In genomic region chr2:36567711-36568408, GRCh38 we compare ENCODE assay signal across 17 cellular contexts. TPM values are rescaled to one million over a fixed set of nuclear protein-coding genes. Genes with fewer than 3 reads are reported as not detected.
A peak's percentile ranks its signal among the peaks of the same experiment; 100 is the strongest.
DNase-seq lines count a peak whose midpoint lies in the region; ATAC-seq and TF ChIP-seq lines count a peak whose summit lies in the region.
"Had no signal": no experiment of that assay in that cellular context is flagged by ENCODE, and none has a peak within 500 bp of the region (broad histone marks: within the 10 kb centered on the region; RNA-seq: fewer than 3 reads in every experiment).

No MANE protein-coding gene starts in this region.

- H2AFZ ChIP-seq in PC-3 (ENCODE audit: low read length) = no peak overlapping the region

- CTCF ChIA-PET in Calu3 (lab: Charles Lee) = interaction anchor here (0.7 kb wide), 1 partner anchor 254 kb away, joined by 3 read pairs; no protein-coding TSS in a partner anchor
- CTCF ChIA-PET in PC-3 (lab: Charles Lee) = no interaction called here

- peak overlapping the region; percentile 86 for H3K9ac ChIP-seq in PC-3 (ENCODE audit: low read length)

- peaks cover 72% of the 10 kb centered on the region for H3K79me2 ChIP-seq in PC-3 (ENCODE audit: low read length)

- peaks cover 22% of the 10 kb centered on the region for H3K36me3 ChIP-seq in PC-3 (ENCODE audit: low read depth, low read length)
- H3K36me3 ChIP-seq: prostate gland had no signal

- peak; percentile 43 for ATAC-seq in PC-3
- ATAC-seq in stimulated activated naive B cell treated with anti-CD40 and anti-IgM and Interleukin-4, amounts not matched to agents 10 μg/mL and 1 μg/mL and 100 μg/mL, for 72 hours (replicated peaks) = no peak
- ATAC-seq: activated CD4-positive, alpha-beta T cell treated with anti-CD3 and anti-CD28 coated beads for 36 hours; esophagus mucosa; natural killer cell treated with Interleukin-12 subunit alpha and Interleukin-12 subunit beta and Interleukin-15 and Interleukin-18, amount 100 ng/mL, for 72 hours had no signal

- H3K27ac Mint-ChIP-seq in Calu3 (ENCODE audit: unreplicated experiment) (peak overlapping the region; percentile 71), endothelial cell (ENCODE audit: unreplicated experiment) (peak overlapping the region; percentile 13)
- H3K27ac Mint-ChIP-seq in stimulated activated naive B cell treated with anti-CD40 and anti-IgM and Interleukin-4, amounts not matched to agents 10 μg/mL and 1 μg/mL and 100 μg/mL, for 72 hours = no peak overlapping the region
- H3K27ac Mint-ChIP-seq: activated CD4-positive, alpha-beta T cell treated with anti-CD3 and anti-CD28 coated beads for 36 hours had no signal

- H3K4me1 ChIP-seq in PC-3 (ENCODE audit: insufficient read depth, low read length) = peaks cover 86% of the 10 kb centered on the region
- H3K4me1 ChIP-seq: prostate gland had no signal

- no peaks in the 10 kb centered on the region for H3K9me3 ChIP-seq in PC-3 (ENCODE audit: low read length)
- H3K9me3 ChIP-seq: MG63, prostate gland had no signal

- no peaks in the 10 kb centered on the region for H3K9me3 Mint-ChIP-seq in Calu3 (ENCODE audit: low read depth, unreplicated experiment)
- no peaks in the 10 kb centered on the region for H3K9me3 Mint-ChIP-seq in endothelial cell (ENCODE audit: unreplicated experiment)
- H3K9me3 Mint-ChIP-seq in stimulated activated naive B cell treated with anti-CD40 and anti-IgM and Interleukin-4, amounts not matched to agents 10 μg/mL and 1 μg/mL and 100 μg/mL, for 72 hours = no peaks in the 10 kb centered on the region
- H3K9me3 Mint-ChIP-seq: natural killer cell treated with Interleukin-12 subunit alpha and Interleukin-12 subunit beta and Interleukin-15 and Interleukin-18, amount 100 ng/mL, for 72 hours had no signal

- no peak for DNase-seq in Calu3
- peak; percentile 63 for DNase-seq in PC-3
- no peak for DNase-seq in endothelial cell (ENCODE audit: low spot score)
- peak; percentile 34 for DNase-seq in putamen (ENCODE audit: low spot score)
- DNase-seq in activated CD8-positive, alpha-beta memory T cell treated with anti-CD3 and anti-CD28 coated beads for 24 hours = no peak
- no peak for DNase-seq in stimulated activated naive B cell treated with anti-CD40 and anti-IgM and Interleukin-4, amounts not matched to agents 10 μg/mL and 1 μg/mL and 100 μg/mL, for 72 hours
- DNase-seq in T-helper 1 cell = no peak
- no peak for DNase-seq in NCI-H446 (lab: John Stamatoyannopoulos, UW)
- DNase-seq: activated CD4-positive, alpha-beta T cell treated with anti-CD3 and anti-CD28 coated beads for 36 hours; activated gamma-delta T cell; aorta; NCI-H1694 treated with DMSO at 0.1 percent for 48 hours; stimulated activated naive CD4-positive, alpha-beta T cell had no signal

- H3K4me3 Mint-ChIP-seq in Calu3 (ENCODE audit: low read depth, unreplicated experiment) = peak overlapping the region; percentile 13
- no peak overlapping the region for H3K4me3 Mint-ChIP-seq in endothelial cell (ENCODE audit: unreplicated experiment)
- H3K4me3 Mint-ChIP-seq in stimulated activated naive B cell treated with anti-CD40 and anti-IgM and Interleukin-4, amounts not matched to agents 10 μg/mL and 1 μg/mL and 100 μg/mL, for 72 hours = no peak overlapping the region
- H3K4me3 Mint-ChIP-seq: activated CD4-positive, alpha-beta T cell treated with anti-CD3 and anti-CD28 coated beads for 36 hours; natural killer cell treated with Interleukin-12 subunit alpha and Interleukin-12 subunit beta and Interleukin-15 and Interleukin-18, amount 100 ng/mL, for 72 hours had no signal

- H3K4me3 ChIP-seq in PC-3 (ENCODE audit: low read length) = peak overlapping the region; percentile 60
- H3K4me3 ChIP-seq: prostate gland had no signal

- H3K36me3 Mint-ChIP-seq in Calu3 (ENCODE audit: insufficient read depth, unreplicated experiment) (peaks cover 10% of the 10 kb centered on the region), endothelial cell (ENCODE audit: low read depth, unreplicated experiment) (peaks cover 22% of the 10 kb centered on the region)
- H3K36me3 Mint-ChIP-seq in stimulated activated naive B cell treated with anti-CD40 and anti-IgM and Interleukin-4, amounts not matched to agents 10 μg/mL and 1 μg/mL and 100 μg/mL, for 72 hours = peaks cover 48 to 68% of the 10 kb centered on the region in 2 donors

- H3K27me3 ChIP-seq in PC-3 (ENCODE audit: low read length) = no peaks in the 10 kb centered on the region
- H3K27me3 ChIP-seq: MG63 had no signal

- H3K27me3 Mint-ChIP-seq in Calu3 (ENCODE audit: unreplicated experiment) (no peaks in the 10 kb centered on the region), endothelial cell (ENCODE audit: unreplicated experiment) (peaks cover 4% of the 10 kb centered on the region)
- H3K27me3 Mint-ChIP-seq in stimulated activated naive B cell treated with anti-CD40 and anti-IgM and Interleukin-4, amounts not matched to agents 10 μg/mL and 1 μg/mL and 100 μg/mL, for 72 hours = no peaks in the 10 kb centered on the region
- H3K27me3 Mint-ChIP-seq: activated CD4-positive, alpha-beta T cell treated with anti-CD3 and anti-CD28 coated beads for 36 hours; natural killer cell treated with Interleukin-12 subunit alpha and Interleukin-12 subunit beta and Interleukin-15 and Interleukin-18, amount 100 ng/mL, for 72 hours had no signal

- H3K4me1 Mint-ChIP-seq in Calu3 (ENCODE audit: low read depth, unreplicated experiment) (peaks cover 55% of the 10 kb centered on the region), endothelial cell (ENCODE audit: unreplicated experiment) (peaks cover 47% of the 10 kb centered on the region)
- H3K4me1 Mint-ChIP-seq in stimulated activated naive B cell treated with anti-CD40 and anti-IgM and Interleukin-4, amounts not matched to agents 10 μg/mL and 1 μg/mL and 100 μg/mL, for 72 hours = peaks cover 0 to 8% of the 10 kb centered on the region in 2 donors

- peaks cover 17% of the 10 kb centered on the region for H3F3A ChIP-seq in PC-3 (ENCODE audit: low read length, unreplicated experiment)

- intact Hi-C loops in Calu3 (cut with micrococcal nuclease; ENCODE audit: unreplicated experiment) (loop anchor here (5.0 kb wide), 1 partner anchor 211 kb away; the partner anchor contains the start of gene CRIM1), PC-3 (cut with micrococcal nuclease) (loop anchor here (1.0 to 5.0 kb wide), 3 partner anchors 10 to 211 kb away; partner anchors contain the start of gene CRIM1)

- no peaks in the 10 kb centered on the region for H3K9me2 ChIP-seq in PC-3 (replicated peaks; ENCODE audit: low read length)

- H4K20me1 ChIP-seq in PC-3 (ENCODE audit: low read length) = no peaks in the 10 kb centered on the region

- POLR2A ChIA-PET in PC-3 (lab: Charles Lee; ENCODE audit: unreplicated experiment) = no interaction called here

- peak overlapping the region; percentile 99 for H3K27ac ChIP-seq in PC-3 (ENCODE audit: low read length)
- H3K27ac ChIP-seq: prostate gland had no signal

- BruUV-seq in Calu3 (replicated peaks; lab: Mats Ljungman, UMichigan) (no TSS peak), PC-3 (replicated peaks; lab: Mats Ljungman, UMichigan) (no TSS peak)

- peak overlapping the region; percentile 82 for H3K4me2 ChIP-seq in PC-3 (ENCODE audit: low read length)

- no peak for TF ChIP-seq CTCF in Calu3 (IDR thresholded peaks at IDR 0.05; ENCODE audit: unreplicated experiment)
- TF ChIP-seq CTCF in PC-3 (conservative IDR thresholded peaks at IDR 0.05; ENCODE audit: low read depth, low read length) = no peak
- TF ChIP-seq CTCF in endothelial cell (IDR thresholded peaks at IDR 0.05; ENCODE audit: unreplicated experiment) = no peak

RNA-seq across cellular contexts. Expression of gene FEZ2, which starts 30.1 kb away (rescaled TPM):
- total RNA-seq in Calu3 (2022) (46.7 and 47.6 TPM in 2 replicates), PC-3 (2014; rRNA removed) (52.6 and 62.1 TPM in 2 replicates), endothelial cell (ENCODE audit: unreplicated experiment) (40.8 TPM)

Comparison
In these comparisons a context has a peak if more than half of its experiments do, and no peak if none do; other contexts are left out.
1. DNase-seq: peak in PC-3 (single experiment) and putamen (single experiment); none in Calu3 (single experiment), endothelial cell (single experiment), activated CD8-positive, alpha-beta memory T cell treated with anti-CD3 and anti-CD28 coated beads for 24 hours (single experiment), stimulated activated naive B cell treated with anti-CD40 and anti-IgM and Interleukin-4, amounts not matched to agents 10 μg/mL and 1 μg/mL and 100 μg/mL, for 72 hours (single experiment), T-helper 1 cell (0 of 5) and NCI-H446 (0 of 2).